7 cellular contexts compared by ENCODE assay signal in the genomic region with DNA sequence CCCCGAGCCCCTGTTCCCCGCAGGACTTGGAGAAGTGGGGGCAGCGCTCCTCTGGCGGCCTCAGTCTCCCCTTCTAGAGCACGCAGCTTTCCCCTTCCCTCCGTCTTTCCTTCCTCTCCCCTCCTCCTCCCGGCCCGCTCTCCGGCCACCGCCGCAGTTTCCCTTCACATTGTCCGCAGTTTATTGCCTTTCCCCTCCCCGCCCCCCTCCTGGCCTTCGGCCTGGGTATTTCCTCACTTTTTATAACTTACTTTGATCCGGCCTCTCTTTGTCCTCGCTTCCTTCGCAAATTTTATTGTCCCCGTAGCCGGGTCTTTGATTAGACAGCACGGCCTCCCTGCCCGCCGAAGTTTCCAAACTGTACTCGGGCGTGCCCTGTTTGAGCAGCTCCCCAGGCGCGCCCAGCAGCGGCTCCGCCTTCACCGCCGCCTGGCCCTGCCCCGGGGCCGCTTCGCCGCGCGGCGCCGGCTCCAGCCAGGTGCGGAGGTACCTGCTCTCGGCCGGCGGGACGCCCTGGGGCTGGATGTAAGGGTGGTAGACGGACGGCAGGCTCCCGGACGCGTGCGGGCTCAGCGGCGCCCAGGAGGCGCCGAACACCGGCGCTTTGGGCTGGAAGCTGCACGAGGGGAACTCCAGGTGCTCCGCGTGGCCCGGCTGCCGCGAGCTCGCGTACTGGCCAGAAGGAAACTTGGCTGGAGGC. TPM values are rescaled to one million over a fixed set of nuclear protein-coding genes. Genes with fewer than 3 reads are reported as not detected.
DNase-seq lines count a peak whose midpoint lies in the region; ATAC-seq, FAIRE-seq and TF ChIP-seq lines count a peak whose summit lies in the region.
"Had no signal": no experiment of that assay in that cellular context is flagged by ENCODE, and none has a peak within 500 bp of the region (broad histone marks: within the 10 kb centered on the region; RNA-seq: fewer than 3 reads in every experiment).

No MANE protein-coding gene starts in this region.

- peak; percentile 79 for FAIRE-seq in GM19239 (lab: Jason Lieb, UNC)
- FAIRE-seq in H54 (lab: Jason Lieb, UNC): no peak

- H3K27ac ChIP-seq in left ventricle myocardium inferior (replicated peaks) (no peak overlapping the region), tibial nerve (peak overlapping the region in 2 of 4 donors; percentile 44 to 63)

- no peaks in the 10 kb centered on the region for H3K36me3 ChIP-seq in left ventricle myocardium inferior
- H3K36me3 ChIP-seq in tibial nerve: no peaks in the 10 kb centered on the region

- H3K4me3 ChIP-seq in left ventricle myocardium inferior: peak overlapping the region; percentile 58
- H3K4me3 ChIP-seq in tibial nerve: peak overlapping the region; percentile 13 to 48 (median 32)

- TF ChIP-seq POLR2A in tibial nerve (IDR thresholded peaks at IDR 0.05) (no peak), H54 (IDR thresholded peaks at IDR 0.05; ENCODE audit: low read depth, low read length) (no peak)

- intact Hi-C loops in left ventricle myocardium inferior (cut with micrococcal nuclease): no loop called here

- TF ChIP-seq CTCF in left ventricle myocardium inferior (IDR thresholded peaks at IDR 0.05; ENCODE audit: borderline replicate concordance) (no peak), tibial nerve (IDR thresholded peaks at IDR 0.05) (no peak)

- peaks cover 9% of the 10 kb centered on the region for H3K36me3 Mint-ChIP-seq in T-helper 17 cell (ENCODE audit: low read depth)

- peaks cover 24% of the 10 kb centered on the region for H3K4me1 ChIP-seq in left ventricle myocardium inferior
- peaks cover 0 to 30% (median 20%) of the 10 kb centered on the region in 4 donors for H3K4me1 ChIP-seq in tibial nerve

- H3K4me3 Mint-ChIP-seq in T-helper 17 cell: peak overlapping the region; percentile 91

- no peaks in the 10 kb centered on the region for H3K9me3 ChIP-seq in T-helper 17 cell (ENCODE audit: control insufficient read depth, low read length, poor library complexity, severe bottlenecking)
- no peaks in the 10 kb centered on the region for H3K9me3 ChIP-seq in left ventricle myocardium inferior (replicated peaks)
- no peaks in the 10 kb centered on the region for H3K9me3 ChIP-seq in tibial nerve

- DNase-seq in GM19239 (ENCODE audit: insufficient read length, low spot score) (no peak), T-helper 17 cell (peak in 2 of 3 donors; percentile 27 to 36), left ventricle myocardium inferior (no peak), tibial nerve (ENCODE audit: low spot score in 2 of 2) (no peak), H54 (ENCODE audit: insufficient read length, low spot score) (no peak)

- peaks cover 17% of the 10 kb centered on the region for H3K4me1 Mint-ChIP-seq in T-helper 17 cell

- H3K27me3 ChIP-seq in left ventricle myocardium inferior (ENCODE audit: low read depth) (peaks cover 100% of the 10 kb centered on the region), tibial nerve (peaks cover 0 to 100% of the 10 kb centered on the region in 2 donors)

- ATAC-seq in T-helper 17 cell (peak; percentile 72), GM19023 (IDR thresholded peaks at IDR 0.05; ENCODE audit: unreplicated experiment) (no peak)

- no peak for TF ChIP-seq EP300 in tibial nerve (IDR thresholded peaks at IDR 0.05)

- H3K27me3 Mint-ChIP-seq in T-helper 17 cell: peaks cover 91% of the 10 kb centered on the region

- H3K27ac Mint-ChIP-seq in T-helper 17 cell: no peak overlapping the region

- WGBS in tibial nerve, 2 donors: 0 to 1% methylated on average over 39 to 40 of the region's 63 CpGs

RNA-seq across cellular contexts. Expression of a gene that starts 0.5 kb away (rescaled TPM):
- total RNA-seq in T-helper 17 cell: under 1 TPM in 1 of 2 donors, not detected in 1; 0.16 TPM
- total RNA-seq in left ventricle myocardium inferior: not detected
- total RNA-seq in tibial nerve: under 1 TPM in 2 of 4 donors, not detected in 2; 0.21 to 0.30 TPM
- total RNA-seq: temporal lobe had no signal

RNA-seq across cellular contexts. Expression of a gene that starts 10.6 kb away (rescaled TPM):
- total RNA-seq in T-helper 17 cell: not detected
- total RNA-seq in left ventricle myocardium inferior: not detected
- under 1 TPM in 2 of 4 donors, not detected in 2; 0.66 to 0.90 TPM for total RNA-seq in tibial nerve

RNA-seq across cellular contexts. Expression of a gene that starts 14.8 kb away (rescaled TPM):
- total RNA-seq in T-helper 17 cell (under 1 TPM in 1 of 2 donors, not detected in 1; 0.82 TPM), left ventricle myocardium inferior (0.16 TPM), tibial nerve (1 to 10 TPM; 1.8 to 4.0 (median 2.3) TPM)
- total RNA-seq: temporal lobe had no signal

RNA-seq across cellular contexts. Expression of a gene that starts 20.9 kb away (rescaled TPM):
- total RNA-seq in T-helper 17 cell: not detected
- total RNA-seq in left ventricle myocardium inferior: 0.66 TPM
- total RNA-seq in tibial nerve: 1 to 10 TPM in 3 of 4 donors, under 1 TPM in 1; 0.66 to 5.1 (median 2.9) TPM
- total RNA-seq: temporal lobe had no signal

RNA-seq across cellular contexts. Expression of a gene that starts 32.1 kb away (rescaled TPM):
- total RNA-seq in T-helper 17 cell (not detected), left ventricle myocardium inferior (not detected), tibial nerve (1 to 10 TPM in 2 of 4 donors, not detected in 2; 1.6 to 1.8 TPM)
- total RNA-seq: temporal lobe had no signal

Comparison
In these comparisons a context has a peak if more than half of its experiments do, and no peak if none do; other contexts are left out.
1. DNase-seq: peak in T-helper 17 cell (2 of 3); none in GM19239 (single experiment), left ventricle myocardium inferior (single experiment), tibial nerve (0 of 2) and H54 (single experiment).